Comparison of ENCODE assay signal across 8 cellular contexts in genomic region chr16:56616608-56617211, GRCh38. TPM values are rescaled to one million over a fixed set of nuclear protein-coding genes. Genes with fewer than 3 reads are reported as not detected.
A peak's percentile ranks its signal among the peaks of the same experiment; 100 is the strongest.
DNase-seq lines count a peak whose midpoint lies in the region; ATAC-seq and TF ChIP-seq lines count a peak whose summit lies in the region.

No MANE protein-coding gene starts in this region.

- H3K36me3 ChIP-seq in mesendoderm (ENCODE audit: control insufficient read depth, insufficient read depth, low read length): no peaks in the 10 kb centered on the region
- no peaks in the 10 kb centered on the region for H3K36me3 ChIP-seq in thoracic aorta

- H3K23ac ChIP-seq in mesendoderm (ENCODE audit: low read length): no peak overlapping the region

- H3K4me1 ChIP-seq in mesendoderm (ENCODE audit: control insufficient read depth, low read depth, low read length) (peaks cover 2% of the 10 kb centered on the region), thoracic aorta (ENCODE audit: control insufficient read depth in 1 of 2, low read depth in 2 of 2) (peaks cover 4 to 22% of the 10 kb centered on the region in 2 donors)

- no peaks in the 10 kb centered on the region for H3K27me3 Mint-ChIP-seq in T-helper 2 cell treated with Interferon-gamma antibody and Interleukin-4, amounts not matched to agents 5 μg/mL and 100 μg/mL, for 36 hours (ENCODE audit: low read depth)
- H3K27me3 Mint-ChIP-seq in effector memory CD8-positive, alpha-beta T cell: peaks cover 0 to 36% of the 10 kb centered on the region in 2 donors

- no peaks in the 10 kb centered on the region for H3K9me3 Mint-ChIP-seq in T-helper 2 cell treated with Interferon-gamma antibody and Interleukin-4, amounts not matched to agents 5 μg/mL and 100 μg/mL, for 36 hours
- H3K9me3 Mint-ChIP-seq in effector memory CD8-positive, alpha-beta T cell: no peaks in the 10 kb centered on the region

- H3K27ac Mint-ChIP-seq in T-helper 2 cell treated with Interferon-gamma antibody and Interleukin-4, amounts not matched to agents 5 μg/mL and 100 μg/mL, for 36 hours: peak overlapping the region; percentile 52
- no peak overlapping the region for H3K27ac Mint-ChIP-seq in effector memory CD8-positive, alpha-beta T cell

- H2BK120ac ChIP-seq in mesendoderm (ENCODE audit: low read depth, low read length): no peak overlapping the region

- H3K36me3 Mint-ChIP-seq in T-helper 2 cell treated with Interferon-gamma antibody and Interleukin-4, amounts not matched to agents 5 μg/mL and 100 μg/mL, for 36 hours (ENCODE audit: low read depth): peaks cover 2% of the 10 kb centered on the region
- no peaks in the 10 kb centered on the region for H3K36me3 Mint-ChIP-seq in effector memory CD8-positive, alpha-beta T cell (ENCODE audit: insufficient read depth)

- no peak overlapping the region for H3K18ac ChIP-seq in mesendoderm (ENCODE audit: low read length)

- no peak overlapping the region for H3K27ac ChIP-seq in mesendoderm (ENCODE audit: low read depth, low read length)
- no peak overlapping the region for H3K27ac ChIP-seq in thoracic aorta

- H3K56ac ChIP-seq in mesendoderm (ENCODE audit: low read length): peak overlapping the region; percentile 58

- no peak for TF ChIP-seq CTCF in thoracic aorta (IDR thresholded peaks at IDR 0.05)

- peak overlapping the region; percentile 6 for H3K9ac ChIP-seq in mesendoderm (ENCODE audit: low read length)

- DNase-seq in T-helper 2 cell treated with Interferon-gamma antibody and Interleukin-4, amounts not matched to agents 5 μg/mL and 100 μg/mL, for 36 hours (ENCODE audit: low spot score): no peak
- DNase-seq in T-helper 2 cell (no peak), mesendoderm (no peak), thoracic aorta (ENCODE audit: low spot score) (no peak), MV-4-11 (lab: John Stamatoyannopoulos, UW) (no peak)
- DNase-seq in effector memory CD8-positive, alpha-beta T cell: no peak

- no peak overlapping the region for H3K4me3 ChIP-seq in mesendoderm (ENCODE audit: low read length)
- peak overlapping the region; percentile 62 for H3K4me3 ChIP-seq in thoracic aorta

- H3K4me2 ChIP-seq in mesendoderm (ENCODE audit: low read length): peak overlapping the region; percentile 15

- H2BK5ac ChIP-seq in mesendoderm (ENCODE audit: low read length): no peak overlapping the region

- H3K4me3 Mint-ChIP-seq in T-helper 2 cell treated with Interferon-gamma antibody and Interleukin-4, amounts not matched to agents 5 μg/mL and 100 μg/mL, for 36 hours: peak overlapping the region; percentile 86
- H3K4me3 Mint-ChIP-seq in effector memory CD8-positive, alpha-beta T cell: peak overlapping the region; percentile 48 to 62

- H3K27me3 ChIP-seq in mesendoderm (ENCODE audit: insufficient read depth, low read length, poor library complexity): peaks cover 34% of the 10 kb centered on the region
- H3K27me3 ChIP-seq in thoracic aorta (replicated peaks; ENCODE audit: insufficient read depth): no peaks in the 10 kb centered on the region

- no CpG with 5 or more reads among the region's 23 CpGs for WGBS in mesendoderm (ENCODE audit: extremely low coverage, insufficient coverage, low lambda C conversion rate)

- H3K9me3 ChIP-seq in thoracic aorta: no peaks in the 10 kb centered on the region

- H4K5ac ChIP-seq in mesendoderm (ENCODE audit: low read length): no peak overlapping the region

- H4K8ac ChIP-seq in mesendoderm (ENCODE audit: low read depth, low read length): no peak overlapping the region

- H3K4ac ChIP-seq in mesendoderm (ENCODE audit: low read depth, low read length): no peak overlapping the region

- no peak for ATAC-seq in effector memory CD8-positive, alpha-beta T cell (replicated peaks)
- ATAC-seq in thoracic aorta (ENCODE audit: insufficient number of reproducible peaks, low FRiP score, low read depth): no peak
- ATAC-seq in HG03521 (IDR thresholded peaks at IDR 0.05; ENCODE audit: unreplicated experiment): no peak
- ATAC-seq in HG03139 (IDR thresholded peaks at IDR 0.05; ENCODE audit: unreplicated experiment): no peak

- no peaks in the 10 kb centered on the region for H3K79me1 ChIP-seq in mesendoderm (ENCODE audit: low read length)

- H2AK5ac ChIP-seq in mesendoderm (ENCODE audit: low read length): no peak overlapping the region

- no peaks in the 10 kb centered on the region for H3K79me2 ChIP-seq in mesendoderm (ENCODE audit: control insufficient read depth, insufficient read depth, low read length)

- no peak overlapping the region for H2BK15ac ChIP-seq in mesendoderm (replicated peaks; ENCODE audit: low read depth)

- peaks cover 44% of the 10 kb centered on the region for H3K4me1 Mint-ChIP-seq in T-helper 2 cell treated with Interferon-gamma antibody and Interleukin-4, amounts not matched to agents 5 μg/mL and 100 μg/mL, for 36 hours (ENCODE audit: low read depth)
- peaks cover 0 to 4% of the 10 kb centered on the region in 2 donors for H3K4me1 Mint-ChIP-seq in effector memory CD8-positive, alpha-beta T cell (ENCODE audit: low read depth in 2 of 2)

RNA-seq across cellular contexts. Expression of gene MT2A, which starts 8.3 kb away (rescaled TPM):
- polyA plus RNA-seq in mesendoderm (2013, experiment 1 of 2): 36.7 TPM
- 37.4 TPM for polyA plus RNA-seq in mesendoderm (2013, experiment 2 of 2)
- total RNA-seq in thoracic aorta: 100 to 1,000 TPM; 107 to 185 TPM

RNA-seq across cellular contexts. Expression of gene MT1E, which starts 8.9 kb away (rescaled TPM):
- polyA plus RNA-seq in mesendoderm (2013, experiment 1 of 2): 4.4 TPM
- polyA plus RNA-seq in mesendoderm (2013, experiment 2 of 2): 6.1 TPM
- total RNA-seq in thoracic aorta: 100 to 1,000 TPM; 106 to 214 TPM

RNA-seq across cellular contexts. Expression of gene MT1M, which starts 15.7 kb away (rescaled TPM):
- 0.08 TPM for polyA plus RNA-seq in mesendoderm (2013, experiment 1 of 2)
- polyA plus RNA-seq in mesendoderm (2013, experiment 2 of 2): 0.24 TPM
- 10 to 100 TPM; 23.2 to 53.6 TPM for total RNA-seq in thoracic aorta

RNA-seq across cellular contexts. Expression of gene MT1A, which starts 21.8 kb away (rescaled TPM):
- polyA plus RNA-seq in mesendoderm (2013, experiment 1 of 2): not detected
- polyA plus RNA-seq in mesendoderm (2013, experiment 2 of 2): not detected
- 100 to 1,000 TPM in 1 of 2 donors, 1 to 10 TPM in 1; 6.5 to 168 TPM for total RNA-seq in thoracic aorta

RNA-seq across cellular contexts. Expression of gene MT3, which starts 27.4 kb away (rescaled TPM):
- 0.22 TPM for polyA plus RNA-seq in mesendoderm (2013, experiment 1 of 2)
- polyA plus RNA-seq in mesendoderm (2013, experiment 2 of 2): 0.22 TPM
- not detected for total RNA-seq in thoracic aorta
